ENCODE assay signal across 9 cellular contexts in the genomic region with DNA sequence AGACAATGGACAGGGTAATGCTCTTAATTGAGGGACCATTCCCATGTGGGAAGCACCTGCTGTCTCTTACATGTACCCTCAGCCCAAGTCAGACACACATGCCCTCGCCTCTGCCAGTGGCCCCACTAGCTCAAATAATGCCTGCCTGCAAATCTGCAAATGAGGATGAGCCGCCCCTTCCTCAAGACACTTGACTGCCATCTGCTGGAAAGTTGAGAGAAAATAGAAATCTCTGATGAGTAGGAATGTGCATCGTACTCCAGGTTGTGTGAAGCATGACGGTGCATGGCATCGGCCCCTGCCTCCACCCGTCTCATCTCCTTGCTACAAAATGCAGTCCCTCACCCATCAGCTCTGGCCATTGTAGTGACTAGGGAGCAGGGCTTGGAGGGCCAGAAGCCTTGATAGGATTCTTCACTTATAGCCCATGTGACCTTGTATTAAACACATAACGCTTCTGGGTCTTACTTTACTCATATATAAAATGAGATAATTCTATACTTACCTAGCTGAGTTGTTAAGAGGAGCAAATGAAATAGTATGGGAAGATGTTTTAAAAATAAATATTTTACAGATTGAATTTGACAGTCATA. TPM values are rescaled to one million over a fixed set of nuclear protein-coding genes. Genes with fewer than 3 reads are reported as not detected.
A peak's percentile ranks its signal among the peaks of the same experiment; 100 is the strongest.
DNase-seq lines count a peak whose midpoint lies in the region; ATAC-seq and TF ChIP-seq lines count a peak whose summit lies in the region.
"Had no signal": no experiment of that assay in that cellular context is flagged by ENCODE, and none has a peak within 500 bp of the region (broad histone marks: within the 10 kb centered on the region; RNA-seq: fewer than 3 reads in every experiment).

No MANE protein-coding gene starts in this region.

- in situ Hi-C loops in Caki2 (cut with HindIII; ENCODE audit: low pct_unique_long_range_greater_than_20kb, low sequenced_read_pairs): no loop called here

- no peak overlapping the region for H3K9ac ChIP-seq in OCI-LY3 (ENCODE audit: low read length)
- no peak overlapping the region for H3K9ac ChIP-seq in neural cell (ENCODE audit: low read length)

- H3K27me3 Mint-ChIP-seq in chondrocyte (ENCODE audit: low read depth): peaks cover 67% of the 10 kb centered on the region

- H4K20me1 ChIP-seq in OCI-LY3 (ENCODE audit: insufficient read depth, low read length) (no peaks in the 10 kb centered on the region), neural cell (ENCODE audit: insufficient read depth) (no peaks in the 10 kb centered on the region)

- no peak for ATAC-seq in HG02610 (IDR thresholded peaks at IDR 0.05; ENCODE audit: unreplicated experiment)
- ATAC-seq in GM18517 (IDR thresholded peaks at IDR 0.05; ENCODE audit: unreplicated experiment): no peak

- POLR2A ChIA-PET in HEK293 (lab: Yijun Ruan, JAX): no interaction called here

- CTCF ChIA-PET in HEK293 (lab: Yijun Ruan, JAX): interaction anchor here (0.6 to 4.0 kb wide), 31 partner anchors 11 to 960 kb away, joined by 3 to 65 read pairs (median 3); partner anchors contain the start of gene EXOG

- H3K4me3 Mint-ChIP-seq in chondrocyte (ENCODE audit: unreplicated experiment): no peak overlapping the region

- H3K27me3 ChIP-seq in OCI-LY3 (ENCODE audit: low read depth, low read length) (peaks cover 40% of the 10 kb centered on the region), neural cell (ENCODE audit: insufficient read depth, low read depth, low read length) (peaks cover 5% of the 10 kb centered on the region)

- H3K9me3 Mint-ChIP-seq in chondrocyte (ENCODE audit: low read depth): peaks cover 4% of the 10 kb centered on the region

- DNase-seq in Caki2 (ENCODE audit: low read depth) (peak; percentile 41), chondrocyte (ENCODE audit: low spot score) (no peak), HuH-7.5 (ENCODE audit: low spot score) (no peak)
- DNase-seq: left cardiac atrium had no signal

- peak; percentile 72 for TF ChIP-seq RAD21 in neural cell (conservative IDR thresholded peaks at IDR 0.05)

- TF ChIP-seq CTCF in HEK293 (tag by site-specific recombination; IDR thresholded peaks at IDR 0.05): peak; percentile 44; the same call in 1 of the 2 replicates
- TF ChIP-seq CTCF in OCI-LY3 (IDR thresholded peaks at IDR 0.05; ENCODE audit: low read depth, low read length): peak; percentile 79
- peak; percentile 82 for TF ChIP-seq CTCF in chondrocyte (IDR thresholded peaks at IDR 0.05)
- peak; percentile 78 for TF ChIP-seq CTCF in neural cell (IDR thresholded peaks at IDR 0.05; ENCODE audit: poor library complexity, severe bottlenecking)

- H3K79me2 ChIP-seq in OCI-LY3 (ENCODE audit: low read length): no peaks in the 10 kb centered on the region
- H3K79me2 ChIP-seq in neural cell (replicated peaks; ENCODE audit: insufficient read depth, low read length): no peaks in the 10 kb centered on the region

- H3K4me1 Mint-ChIP-seq in chondrocyte (ENCODE audit: low read depth): peaks cover 3% of the 10 kb centered on the region

- H3K27ac Mint-ChIP-seq in chondrocyte (ENCODE audit: unreplicated experiment): no peak overlapping the region

- no peaks in the 10 kb centered on the region for H3F3A ChIP-seq in neural cell (ENCODE audit: insufficient read depth, low read length, poor library complexity, severe bottlenecking)

- H3K36me3 Mint-ChIP-seq in chondrocyte (ENCODE audit: low read depth): peaks cover 2% of the 10 kb centered on the region

- H3K4me1 ChIP-seq in HEK293 (ENCODE audit: control insufficient read depth, insufficient read depth, low read length) (no peaks in the 10 kb centered on the region), OCI-LY3 (ENCODE audit: low read length) (no peaks in the 10 kb centered on the region)

- H3K4me3 ChIP-seq in HEK293 (ENCODE audit: low read depth, low read length) (no peak overlapping the region), OCI-LY3 (ENCODE audit: low read length) (no peak overlapping the region), neural cell (ENCODE audit: low read length) (no peak overlapping the region)

- H3K9me2 ChIP-seq in neural cell (ENCODE audit: insufficient read depth, low read length): no peaks in the 10 kb centered on the region

- H3K27ac ChIP-seq in HEK293 (ENCODE audit: extremely low read depth, low read depth, low read length) (no peak overlapping the region), OCI-LY3 (ENCODE audit: low read length) (no peak overlapping the region), neural cell (ENCODE audit: low read length) (no peak overlapping the region)

- H2AFZ ChIP-seq in OCI-LY3 (ENCODE audit: low read depth, low read length) (0 out of 2 replicates have a peak overlapping the region, but pooled peaks have one; percentile 31), neural cell (ENCODE audit: low read depth, low read length) (no peak overlapping the region)

- H3K4me2 ChIP-seq in OCI-LY3 (ENCODE audit: low read length): peak overlapping the region; percentile 30; the same call in 1 of the 2 replicates
- H3K4me2 ChIP-seq in neural cell (ENCODE audit: low read length): no peak overlapping the region

- TF ChIP-seq EP300 in neural cell (conservative IDR thresholded peaks at IDR 0.05; ENCODE audit: poor library complexity, severe bottlenecking): no peak

- H3K36me3 ChIP-seq in HEK293 (ENCODE audit: control insufficient read depth in 2 of 2, insufficient read depth in 1 of 2, low read length in 2 of 2) (no peaks in the 10 kb centered on the region), OCI-LY3 (replicated peaks; ENCODE audit: low read depth, low read length) (no peaks in the 10 kb centered on the region), neural cell (ENCODE audit: insufficient read depth, low read length) (no peaks in the 10 kb centered on the region)

- no peaks in the 10 kb centered on the region for H3K9me3 ChIP-seq in HEK293 (ENCODE audit: control insufficient read depth, insufficient read depth, low read depth, low read length)
- H3K9me3 ChIP-seq in OCI-LY3 (ENCODE audit: insufficient read depth, low read length): no peaks in the 10 kb centered on the region
- H3K9me3 ChIP-seq in neural cell (ENCODE audit: low read length): no peaks in the 10 kb centered on the region

TF ChIP-seq in HEK293, 187 proteins besides CTCF, POLR2A, EP300 and RAD21:
- TF ChIP-seq, protein P1, sequence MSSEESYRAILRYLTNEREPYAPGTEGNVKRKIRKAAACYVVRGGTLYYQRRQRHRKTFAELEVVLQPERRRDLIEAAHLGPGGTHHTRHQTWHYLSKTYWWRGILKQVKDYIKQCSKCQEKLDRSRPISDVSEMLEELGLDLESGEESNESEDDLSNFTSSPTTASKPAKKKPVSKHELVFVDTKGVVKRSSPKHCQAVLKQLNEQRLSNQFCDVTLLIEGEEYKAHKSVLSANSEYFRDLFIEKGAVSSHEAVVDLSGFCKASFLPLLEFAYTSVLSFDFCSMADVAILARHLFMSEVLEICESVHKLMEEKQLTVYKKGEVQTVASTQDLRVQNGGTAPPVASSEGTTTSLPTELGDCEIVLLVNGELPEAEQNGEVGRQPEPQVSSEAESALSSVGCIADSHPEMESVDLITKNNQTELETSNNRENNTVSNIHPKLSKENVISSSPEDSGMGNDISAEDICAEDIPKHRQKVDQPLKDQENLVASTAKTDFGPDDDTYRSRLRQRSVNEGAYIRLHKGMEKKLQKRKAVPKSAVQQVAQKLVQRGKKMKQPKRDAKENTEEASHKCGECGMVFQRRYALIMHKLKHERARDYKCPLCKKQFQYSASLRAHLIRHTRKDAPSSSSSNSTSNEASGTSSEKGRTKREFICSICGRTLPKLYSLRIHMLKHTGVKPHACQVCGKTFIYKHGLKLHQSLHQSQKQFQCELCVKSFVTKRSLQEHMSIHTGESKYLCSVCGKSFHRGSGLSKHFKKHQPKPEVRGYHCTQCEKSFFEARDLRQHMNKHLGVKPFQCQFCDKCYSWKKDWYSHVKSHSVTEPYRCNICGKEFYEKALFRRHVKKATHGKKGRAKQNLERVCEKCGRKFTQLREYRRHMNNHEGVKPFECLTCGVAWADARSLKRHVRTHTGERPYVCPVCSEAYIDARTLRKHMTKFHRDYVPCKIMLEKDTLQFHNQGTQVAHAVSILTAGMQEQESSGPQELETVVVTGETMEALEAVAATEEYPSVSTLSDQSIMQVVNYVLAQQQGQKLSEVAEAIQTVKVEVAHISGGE (tag by site-specific recombination; conservative IDR thresholded peaks at IDR 0.05; ENCODE audit: low read depth): no peak
- TF ChIP-seq ZNF654 (tag by site-specific recombination; IDR thresholded peaks at IDR 0.05; ENCODE audit: low read depth): peak; percentile 67
- TF ChIP-seq ZBTB17 (tag by site-specific recombination; IDR thresholded peaks at IDR 0.05): 0 out of 2 replicates have a peak, but pooled peaks have one; percentile 12
TF ChIP-seq in HEK293: peak in this region for 2.

TF ChIP-seq in neural cell, 6 proteins besides CTCF, POLR2A, EP300 and RAD21:
- TF ChIP-seq, protein P2, sequence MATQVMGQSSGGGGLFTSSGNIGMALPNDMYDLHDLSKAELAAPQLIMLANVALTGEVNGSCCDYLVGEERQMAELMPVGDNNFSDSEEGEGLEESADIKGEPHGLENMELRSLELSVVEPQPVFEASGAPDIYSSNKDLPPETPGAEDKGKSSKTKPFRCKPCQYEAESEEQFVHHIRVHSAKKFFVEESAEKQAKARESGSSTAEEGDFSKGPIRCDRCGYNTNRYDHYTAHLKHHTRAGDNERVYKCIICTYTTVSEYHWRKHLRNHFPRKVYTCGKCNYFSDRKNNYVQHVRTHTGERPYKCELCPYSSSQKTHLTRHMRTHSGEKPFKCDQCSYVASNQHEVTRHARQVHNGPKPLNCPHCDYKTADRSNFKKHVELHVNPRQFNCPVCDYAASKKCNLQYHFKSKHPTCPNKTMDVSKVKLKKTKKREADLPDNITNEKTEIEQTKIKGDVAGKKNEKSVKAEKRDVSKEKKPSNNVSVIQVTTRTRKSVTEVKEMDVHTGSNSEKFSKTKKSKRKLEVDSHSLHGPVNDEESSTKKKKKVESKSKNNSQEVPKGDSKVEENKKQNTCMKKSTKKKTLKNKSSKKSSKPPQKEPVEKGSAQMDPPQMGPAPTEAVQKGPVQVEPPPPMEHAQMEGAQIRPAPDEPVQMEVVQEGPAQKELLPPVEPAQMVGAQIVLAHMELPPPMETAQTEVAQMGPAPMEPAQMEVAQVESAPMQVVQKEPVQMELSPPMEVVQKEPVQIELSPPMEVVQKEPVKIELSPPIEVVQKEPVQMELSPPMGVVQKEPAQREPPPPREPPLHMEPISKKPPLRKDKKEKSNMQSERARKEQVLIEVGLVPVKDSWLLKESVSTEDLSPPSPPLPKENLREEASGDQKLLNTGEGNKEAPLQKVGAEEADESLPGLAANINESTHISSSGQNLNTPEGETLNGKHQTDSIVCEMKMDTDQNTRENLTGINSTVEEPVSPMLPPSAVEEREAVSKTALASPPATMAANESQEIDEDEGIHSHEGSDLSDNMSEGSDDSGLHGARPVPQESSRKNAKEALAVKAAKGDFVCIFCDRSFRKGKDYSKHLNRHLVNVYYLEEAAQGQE (IDR thresholded peaks at IDR 0.05; ENCODE audit: borderline replicate concordance): no peak
- TF ChIP-seq SMC3 (conservative IDR thresholded peaks at IDR 0.05; ENCODE audit: poor library complexity): peak; percentile 76

RNA-seq across cellular contexts. Expression of gene SCN5A, which starts 6.3 kb away (rescaled TPM):
- total RNA-seq in Caki2 (2014; rRNA removed; shearing (Covaris generic); ENCODE audit: low replicate concordance): not detected in 2 replicates
- 0.21 to 0.25 TPM (median 0.24 TPM) in 3 replicates for total RNA-seq in chondrocyte
- polyA plus RNA-seq in neural cell: 0.24 TPM in 1 of 2 replicates, not detected in the other
- 0.23 and 0.24 TPM in 2 replicates for polyA minus RNA-seq in neural cell
